ENCODE assay signal across 1 cellular context in genomic region chr22:21921729-21922128, GRCh38.
TF ChIP-seq lines count a peak whose summit lies in the region.

No MANE protein-coding gene starts in this region.

TF ChIP-seq in HepG2, 621 proteins besides CTCF, POLR2A, EP300 and RAD21:
- no peak for TF ChIP-seq HBP1 (CRISPR knock-in tag; IDR thresholded peaks at IDR 0.05; ENCODE audit: low read depth)
- TF ChIP-seq NFE2L2 (IDR thresholded peaks at IDR 0.05; ENCODE audit: low read length), result no peak
- no peak for TF ChIP-seq NFE2L1 (CRISPR knock-in tag; IDR thresholded peaks at IDR 0.05; ENCODE audit: borderline replicate concordance)
- TF ChIP-seq ZNF660 (CRISPR knock-in tag; IDR thresholded peaks at IDR 0.05; ENCODE audit: borderline replicate concordance, low read depth), result no peak
- TF ChIP-seq CENPX (CRISPR knock-in tag; IDR thresholded peaks at IDR 0.05), result no peak
- no peak for TF ChIP-seq PREB (CRISPR knock-in tag; IDR thresholded peaks at IDR 0.05)
- no peak for TF ChIP-seq HDAC6 (IDR thresholded peaks at IDR 0.05; ENCODE audit: low read depth, low read length)
- TF ChIP-seq ZNF3 (CRISPR knock-in tag; IDR thresholded peaks at IDR 0.05), result no peak
- TF ChIP-seq ZNF770 (CRISPR knock-in tag; IDR thresholded peaks at IDR 0.05), result no peak
- TF ChIP-seq ATF3 (CRISPR knock-in tag; IDR thresholded peaks at IDR 0.05), result no peak
- TF ChIP-seq ZBTB37 (CRISPR knock-in tag; IDR thresholded peaks at IDR 0.05), result no peak
- no peak for TF ChIP-seq YEATS4 (CRISPR knock-in tag; IDR thresholded peaks at IDR 0.05; ENCODE audit: borderline replicate concordance)
- no peak for TF ChIP-seq ZNF597 (CRISPR knock-in tag; IDR thresholded peaks at IDR 0.05)
- no peak for TF ChIP-seq CEBPB (IDR thresholded peaks at IDR 0.05; ENCODE audit: borderline replicate concordance, low read depth, low read length)
- TF ChIP-seq TMF1 (CRISPR knock-in tag; IDR thresholded peaks at IDR 0.05; ENCODE audit: low read depth), result no peak
- TF ChIP-seq ELK4 (CRISPR knock-in tag; IDR thresholded peaks at IDR 0.05; ENCODE audit: borderline replicate concordance), result no peak
- TF ChIP-seq POLR2AphosphoS5 (IDR thresholded peaks at IDR 0.05; ENCODE audit: low read depth, low read length), result no peak
- TF ChIP-seq FOXJ3 (CRISPR knock-in tag; IDR thresholded peaks at IDR 0.05; ENCODE audit: borderline replicate concordance), result no peak
